In genomic region chr7:140238778-140239652, GRCh38 we compare ENCODE assay signal across 14 cellular contexts.
DNase-seq lines count a peak whose midpoint lies in the region; ATAC-seq, FAIRE-seq and TF ChIP-seq lines count a peak whose summit lies in the region.
"Had no signal": no experiment of that assay in that cellular context is flagged by ENCODE, and none has a peak within 500 bp of the region (broad histone marks: within the 10 kb centered on the region; RNA-seq: fewer than 3 reads in every experiment).

No MANE protein-coding gene starts in this region.

- peak overlapping the region; percentile 82 to 90 for H3K27ac ChIP-seq in small intestine (ENCODE audit: low read depth in 1 of 2, low read length in 1 of 2)
- H3K27ac ChIP-seq: neural progenitor cell, SJSA1 had no signal

- no peaks in the 10 kb centered on the region for H3K9me3 Mint-ChIP-seq in WTC11
- H3K9me3 Mint-ChIP-seq: neural progenitor cell had no signal

- 22 to 58% (median 45%) methylated on average over 15 of the region's 15 CpGs for WGBS in small intestine, 3 donors

- TF ChIP-seq CTCF in WTC11 (IDR thresholded peaks at IDR 0.05) = no peak

- H3K27me3 ChIP-seq in small intestine (ENCODE audit: control insufficient read depth in 2 of 2, insufficient read depth in 2 of 2, low read length in 2 of 2) = no peaks in the 10 kb centered on the region
- H3K27me3 ChIP-seq: neural progenitor cell, SJSA1 had no signal

- no peaks in the 10 kb centered on the region for H3K9me3 ChIP-seq in small intestine (ENCODE audit: control insufficient read depth, low read depth)
- H3K9me3 ChIP-seq: SJSA1 had no signal

- no peak overlapping the region for H3K4me3 Mint-ChIP-seq in WTC11
- H3K4me3 Mint-ChIP-seq: activated CD4-positive, alpha-beta T cell treated with anti-CD3 and anti-CD28 coated beads for 36 hours; neural progenitor cell had no signal

- DNase-seq in HT-29 (ENCODE audit: low spot score) = peak; percentile 52
- DNase-seq in NCI-H2081 treated with DMSO at 0.1 percent for 48 hours (lab: John Stamatoyannopoulos, UW) = peak; percentile 92
- no peak for DNase-seq in WTC11 (ENCODE audit: low spot score)
- DNase-seq in small intestine = peak; percentile 98
- no peak for DNase-seq in HUDEP-2 (lab: John Stamatoyannopoulos, UW; ENCODE audit: unreplicated experiment in 76 of 76)
- DNase-seq in HK-2 (ENCODE audit: unreplicated experiment) = no peak
- DNase-seq: activated gamma-delta T cell treated with Interleukin-2 at 50 U/mL for 16 hours, cerebellar nuclear complex, islet precursor cell had no signal

- no peaks in the 10 kb centered on the region for H3K36me3 Mint-ChIP-seq in WTC11
- H3K36me3 Mint-ChIP-seq: neural progenitor cell had no signal

- POLR2A ChIA-PET in WTC11 (lab: Charles Lee) = no interaction called here

- CTCF ChIA-PET in WTC11 (lab: Charles Lee) = no interaction called here

- H3K36me3 ChIP-seq in small intestine (ENCODE audit: control insufficient read depth in 2 of 2, insufficient read depth in 2 of 2, low read length in 2 of 2) = no peaks in the 10 kb centered on the region
- H3K36me3 ChIP-seq: neural progenitor cell, SJSA1 had no signal

- H3K27ac Mint-ChIP-seq in WTC11 = peak overlapping the region; percentile 32; the same call in 1 of the 2 replicates
- H3K27ac Mint-ChIP-seq: activated CD4-positive, alpha-beta T cell treated with anti-CD3 and anti-CD28 coated beads for 36 hours; neural progenitor cell had no signal

- no peak for FAIRE-seq in small intestine (lab: Jason Lieb, UNC)
- FAIRE-seq: GM18507 had no signal

- H3K27me3 Mint-ChIP-seq in WTC11 (ENCODE audit: low read depth) = no peaks in the 10 kb centered on the region
- H3K27me3 Mint-ChIP-seq: activated CD4-positive, alpha-beta T cell treated with anti-CD3 and anti-CD28 coated beads for 36 hours had no signal

- H3K4me1 ChIP-seq in small intestine (ENCODE audit: control insufficient read depth in 2 of 2, insufficient read depth in 1 of 2, low read depth in 1 of 2, low read length in 1 of 2) = peaks cover 2 to 10% of the 10 kb centered on the region in 2 donors
- H3K4me1 ChIP-seq: neural progenitor cell, SJSA1 had no signal

- H3K4me1 Mint-ChIP-seq in WTC11 = peaks cover 10% of the 10 kb centered on the region
- H3K4me1 Mint-ChIP-seq: neural progenitor cell had no signal

- peak; percentile 58 for ATAC-seq in WTC11
- no peak for ATAC-seq in GM21528 (IDR thresholded peaks at IDR 0.05; ENCODE audit: low FRiP score, unreplicated experiment)

- H3K4me3 ChIP-seq in small intestine (ENCODE audit: low read depth in 1 of 2, low read length in 2 of 2) = no peak overlapping the region
- H3K4me3 ChIP-seq: neural progenitor cell, SJSA1 had no signal

TF ChIP-seq in WTC11, 78 proteins besides CTCF, POLR2A, EP300 and RAD21:
- TF ChIP-seq ATF1 (CRISPR knock-in tag; IDR thresholded peaks at IDR 0.05) = no peak
- peak; percentile 83 for TF ChIP-seq PRDM15 (CRISPR knock-in tag; IDR thresholded peaks at IDR 0.05)

Comparison
In these comparisons a context has a peak if more than half of its experiments do, and no peak if none do; other contexts are left out.
1. DNase-seq: peak in HT-29 (single experiment), NCI-H2081 treated with DMSO at 0.1 percent for 48 hours (single experiment) and small intestine (single experiment); none in WTC11 (single experiment), HUDEP-2 (0 of 76) and HK-2 (single experiment).